Comparison of ENCODE assay signal across 19 cellular contexts in the genomic region with DNA sequence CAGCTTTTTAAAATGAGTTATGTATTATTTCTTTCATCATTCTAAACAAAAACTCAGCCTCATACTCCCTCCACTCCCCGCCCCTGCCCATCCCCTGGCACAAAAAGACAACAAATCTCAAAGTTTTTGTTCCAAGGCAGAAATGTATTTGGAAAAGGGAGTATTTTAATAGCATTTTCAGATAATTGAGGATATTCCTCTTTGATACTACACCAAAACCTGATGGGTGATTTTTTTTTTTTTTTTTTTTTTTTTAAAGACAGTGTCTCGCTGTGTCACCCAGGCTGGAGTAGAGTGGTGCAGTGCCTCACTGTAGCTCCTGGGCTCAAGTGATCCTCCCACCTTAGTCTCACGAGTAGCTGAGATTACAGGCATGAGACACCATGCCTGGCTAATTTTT. TPM values are rescaled to one million over a fixed set of nuclear protein-coding genes. Genes with fewer than 3 reads are reported as not detected.
DNase-seq lines count a peak whose midpoint lies in the region; ATAC-seq, FAIRE-seq and TF ChIP-seq lines count a peak whose summit lies in the region.
"Had no signal": no experiment of that assay in that cellular context is flagged by ENCODE, and none has a peak within 500 bp of the region (broad histone marks: within the 10 kb centered on the region; RNA-seq: fewer than 3 reads in every experiment).

No MANE protein-coding gene starts in this region.

- intact Hi-C loops in K562 (cut with micrococcal nuclease), result loop anchor here (5.0 kb wide), 1 partner anchor 58 kb away; no protein-coding TSS in a partner anchor

- H3K9me2 ChIP-seq in GM23338 (ENCODE audit: insufficient read depth), result no peaks in the 10 kb centered on the region
- no peaks in the 10 kb centered on the region for H3K9me2 ChIP-seq in Karpas-422 (replicated peaks; ENCODE audit: insufficient read depth, low read length)

- H3K9me3 ChIP-seq in Karpas-422 (ENCODE audit: low read length) (no peaks in the 10 kb centered on the region), K562 (replicated peaks; ENCODE audit: control insufficient read depth, insufficient read depth, low read depth, low read length) (no peaks in the 10 kb centered on the region), trophoblast cell (ENCODE audit: insufficient read depth, low read depth, low read length) (no peaks in the 10 kb centered on the region), MG63 (no peaks in the 10 kb centered on the region)
- H3K9me3 ChIP-seq: A549, Caco-2, HAP-1 had no signal

- peaks cover 16% of the 10 kb centered on the region for H3F3A ChIP-seq in GM23338 (replicated peaks; ENCODE audit: low read depth)

- TF ChIP-seq CTCF in GM23338 (conservative IDR thresholded peaks at IDR 0.05; ENCODE audit: low read depth in 2 of 2) (no peak), K562 (IDR thresholded peaks at IDR 0.05 in 2 of 3, conservative IDR thresholded peaks at IDR 0.05 in 1 of 3; ENCODE audit: insufficient read depth in 2 of 3, low read depth in 1 of 3, low read length in 3 of 3) (no peak)

- no TSS peak for BruUV-seq in K562 (replicated peaks; lab: Mats Ljungman, UMichigan)

- H3K4me3 Mint-ChIP-seq in GM23338, result no peak overlapping the region
- H3K4me3 Mint-ChIP-seq: CD4-positive, alpha-beta T cell had no signal

- H3K4me1 ChIP-seq in GM23338 (ENCODE audit: insufficient read depth), result peaks cover 62% of the 10 kb centered on the region
- H3K4me1 ChIP-seq in Karpas-422 (ENCODE audit: low read length), result peaks cover 81% of the 10 kb centered on the region
- peaks cover 11 to 39% of the 10 kb centered on the region in 2 experiments for H3K4me1 ChIP-seq in K562 (replicated peaks in 1 of 2; ENCODE audit: control insufficient read depth in 2 of 2, insufficient read depth in 2 of 2, low read length in 2 of 2)
- H3K4me1 ChIP-seq in trophoblast cell (ENCODE audit: control insufficient read depth in 1 of 2, insufficient read depth in 2 of 2, low read length in 2 of 2), result no peaks in the 10 kb centered on the region

- WGBS in K562 (ENCODE audit: insufficient coverage, low coverage, missing lambda C conversion rate), result 71% methylated on average over 2 of the region's 3 CpGs
- no CpG with 5 or more reads among the region's 3 CpGs for WGBS in trophoblast cell (ENCODE audit: extremely low coverage, insufficient coverage, insufficient read length)

- no peak overlapping the region for H2AK5ac ChIP-seq in trophoblast cell (ENCODE audit: low read length)

- CTCF ChIA-PET in K562 (lab: Yijun Ruan, JAX; ENCODE audit: low intra/inter-chr PET ratio), result no interaction called here

- H2BK12ac ChIP-seq in trophoblast cell (ENCODE audit: low read length), result no peak overlapping the region

- DNase-seq in GM23338 (ENCODE audit: low spot score) (no peak), Karpas-422 (no peak), K562 (ENCODE audit: extremely low read depth in 1 of 4, low spot score in 3 of 4) (no peak), trophoblast cell (no peak), MG63 (no peak)
- no peak for DNase-seq in activated CD4-positive, alpha-beta T cell treated with anti-CD3 and anti-CD28 coated beads for 48 hours
- DNase-seq: AML-193; Caco-2; CD4-positive, alpha-beta T cell; IMR-90 had no signal

- no peak overlapping the region for H2AFZ ChIP-seq in GM23338
- no peak overlapping the region for H2AFZ ChIP-seq in Karpas-422 (ENCODE audit: low read length)
- no peak overlapping the region for H2AFZ ChIP-seq in K562 (ENCODE audit: low read depth, low read length)
- H2AFZ ChIP-seq in trophoblast cell (ENCODE audit: insufficient read depth, low read length, poor library complexity), result no peak overlapping the region

- FAIRE-seq in K562 (lab: Jason Lieb, UNC), result no peak
- FAIRE-seq: A549, D721Med, GM12891, H1, HTR-8/SVneo had no signal

- TF ChIP-seq EP300 in K562 (IDR thresholded peaks at IDR 0.05; ENCODE audit: low read length), result no peak

- peak; percentile 30; the same call in 2 of the 3 replicates for ATAC-seq in GM23338
- ATAC-seq in K562, result peak; percentile 18
- no peak for ATAC-seq in GM21576 (IDR thresholded peaks at IDR 0.05; ENCODE audit: unreplicated experiment)
- ATAC-seq: A549 had no signal

- peak overlapping the region; percentile 51; the same call in 1 of the 2 replicates for H3K27ac ChIP-seq in GM23338 (ENCODE audit: low read depth)
- H3K27ac ChIP-seq in Karpas-422 (ENCODE audit: low read length), result peak overlapping the region; percentile 57; the same call in 1 of the 2 replicates
- H3K27ac ChIP-seq in K562 (ENCODE audit: extremely low read depth, low read depth, low read length), result no peak overlapping the region
- no peak overlapping the region for H3K27ac ChIP-seq in trophoblast cell (ENCODE audit: low read depth, low read length)
- H3K27ac ChIP-seq: 22Rv1, A549, C4-2B had no signal

- H4K20me1 ChIP-seq in GM23338 (replicated peaks; ENCODE audit: insufficient read depth) (peaks cover 64% of the 10 kb centered on the region), Karpas-422 (ENCODE audit: insufficient read depth, low read depth, low read length) (peaks cover 32% of the 10 kb centered on the region; the same call in 1 of the 2 replicates), K562 (replicated peaks; ENCODE audit: control insufficient read depth, insufficient read depth, low read length) (peaks cover 5% of the 10 kb centered on the region; the same call in 1 of the 2 replicates)

- H4K91ac ChIP-seq in trophoblast cell (ENCODE audit: low read depth, low read length), result no peak overlapping the region

- no peak overlapping the region for H4K8ac ChIP-seq in trophoblast cell (ENCODE audit: low read depth, low read length)

- H3K27me3 Mint-ChIP-seq in GM23338 (ENCODE audit: insufficient read depth, low read depth, poor library complexity), result peaks cover 3% of the 10 kb centered on the region
- H3K27me3 Mint-ChIP-seq: CD4-positive, alpha-beta T cell had no signal

- H3K4me3 ChIP-seq in GM23338, result no peak overlapping the region
- H3K4me3 ChIP-seq in Karpas-422 (ENCODE audit: low read length), result no peak overlapping the region
- no peak overlapping the region for H3K4me3 ChIP-seq in K562
- H3K4me3 ChIP-seq in trophoblast cell (ENCODE audit: low read depth, low read length), result no peak overlapping the region
- H3K4me3 ChIP-seq in MG63, result no peak overlapping the region
- H3K4me3 ChIP-seq: A549, HAP-1 had no signal

- no peak for TF ChIP-seq RAD21 in K562 (CRISPR knock-in tag; conservative IDR thresholded peaks at IDR 0.05 in 1 of 2, IDR thresholded peaks at IDR 0.05 in 1 of 2)

- H3K27me3 ChIP-seq in GM23338 (ENCODE audit: insufficient read depth) (no peaks in the 10 kb centered on the region), Karpas-422 (ENCODE audit: low read length) (no peaks in the 10 kb centered on the region), K562 (ENCODE audit: control insufficient read depth in 2 of 2, insufficient read depth in 2 of 2, low read length in 2 of 2) (no peaks in the 10 kb centered on the region), trophoblast cell (ENCODE audit: insufficient read depth, low read length) (no peaks in the 10 kb centered on the region), MG63 (no peaks in the 10 kb centered on the region)

- H3K4me1 Mint-ChIP-seq in GM23338, result peaks cover 54% of the 10 kb centered on the region

- TF ChIP-seq POLR2A in K562 (conservative IDR thresholded peaks at IDR 0.05), result no peak

- H3K9me1 ChIP-seq in K562 (ENCODE audit: control insufficient read depth, insufficient read depth, low read length), result no peaks in the 10 kb centered on the region

- peak overlapping the region; percentile 70; the same call in 1 of the 2 replicates for H3K27ac Mint-ChIP-seq in GM23338
- H3K27ac Mint-ChIP-seq: CD4-positive, alpha-beta T cell had no signal

- no peak overlapping the region for H3K9ac ChIP-seq in Karpas-422 (ENCODE audit: low read length)
- no peak overlapping the region for H3K9ac ChIP-seq in K562 (ENCODE audit: insufficient read depth in 1 of 2, low read depth in 2 of 2, low read length in 2 of 2)
- no peak overlapping the region for H3K9ac ChIP-seq in trophoblast cell (ENCODE audit: low read length)

- H3K36me3 Mint-ChIP-seq in GM23338 (ENCODE audit: low read depth), result peaks cover 51% of the 10 kb centered on the region

- no peaks in the 10 kb centered on the region for H3K79me1 ChIP-seq in trophoblast cell (ENCODE audit: low read length)

- H2BK5ac ChIP-seq in trophoblast cell (ENCODE audit: low read depth, low read length, poor library complexity), result no peak overlapping the region

- H3K18ac ChIP-seq in trophoblast cell (ENCODE audit: low read length), result no peak overlapping the region

- H2BK120ac ChIP-seq in trophoblast cell (ENCODE audit: insufficient read depth, low read length, poor library complexity), result no peak overlapping the region

- no peak overlapping the region for H3K14ac ChIP-seq in trophoblast cell (ENCODE audit: low read length)

- H3K4ac ChIP-seq in trophoblast cell (ENCODE audit: low read depth, low read length), result peak overlapping the region; percentile 78

- H3K4me2 ChIP-seq in GM23338 (no peak overlapping the region), Karpas-422 (ENCODE audit: low read depth, low read length, poor library complexity, severe bottlenecking) (no peak overlapping the region), K562 (ENCODE audit: insufficient read depth, low read length) (no peak overlapping the region), trophoblast cell (ENCODE audit: low read length) (no peak overlapping the region)
- H3K4me2 ChIP-seq: A549 had no signal

- no peaks in the 10 kb centered on the region for H3K9me3 Mint-ChIP-seq in GM23338
- H3K9me3 Mint-ChIP-seq: CD4-positive, alpha-beta T cell had no signal

- no peak overlapping the region for H4K12ac ChIP-seq in trophoblast cell (ENCODE audit: low read depth, low read length)

- H3K36me3 ChIP-seq in GM23338 (ENCODE audit: insufficient read depth), result no peaks in the 10 kb centered on the region
- peaks cover 17% of the 10 kb centered on the region; the same call in 1 of the 2 replicates for H3K36me3 ChIP-seq in Karpas-422 (ENCODE audit: insufficient read depth, low read length)
- peaks cover 50% of the 10 kb centered on the region for H3K36me3 ChIP-seq in K562 (ENCODE audit: control insufficient read depth, insufficient read depth, low read length)
- H3K36me3 ChIP-seq in trophoblast cell (ENCODE audit: control insufficient read depth in 1 of 2, insufficient read depth in 2 of 2, low read length in 2 of 2), result peaks cover 0 to 5% of the 10 kb centered on the region in 2 experiments
- H3K36me3 ChIP-seq in MG63, result peaks cover 30% of the 10 kb centered on the region

- H3K23ac ChIP-seq in trophoblast cell (ENCODE audit: low read length), result no peak overlapping the region

- H3K79me2 ChIP-seq in GM23338 (replicated peaks; ENCODE audit: insufficient read depth) (peaks cover 100% of the 10 kb centered on the region), Karpas-422 (ENCODE audit: low read length) (peaks cover 100% of the 10 kb centered on the region), K562 (ENCODE audit: control insufficient read depth, insufficient read depth, low read length) (peaks cover 97% of the 10 kb centered on the region), trophoblast cell (ENCODE audit: control insufficient read depth, insufficient read depth, low read length, poor library complexity) (peaks cover 15% of the 10 kb centered on the region)

- in situ Hi-C loops in K562 (cut with MboI), result no loop called here

- POLR2A ChIA-PET in K562 (lab: Yijun Ruan, JAX), result interaction anchor here (0.8 to 12.6 kb wide), 4 partner anchors 11 to 823 kb away, joined by 3 to 190 read pairs (median 4); no protein-coding TSS in a partner anchor

RNA-seq across cellular contexts. Expression of a gene that starts 16.2 kb away (rescaled TPM):
- 559 and 593 TPM in 2 replicates for total RNA-seq in GM23338 (2014; rRNA removed; shearing (Covaris generic))
- polyA plus RNA-seq in GM23338 (2016; fragmentation: Nextera tagmentation; extraction: Ambion mirVana) (218 and 231 TPM in 2 replicates), K562 (2011; rRNA removed) (229 and 244 TPM in 2 replicates), K562 (2014; fragmentation: Illumina TruSeq; extraction: Trizol) (109 and 137 TPM in 2 replicates), K562 (2014; fragmentation: Nextera tagmentation; extraction: Ambion mirVana) (10 to 100 TPM; 79.0 to 82.5 TPM), K562 (2014; rRNA removed) (73.1 and 85.6 TPM in 2 replicates)
- total RNA-seq in Karpas-422 (2014; rRNA removed; shearing (Covaris generic); ENCODE audit: low replicate concordance), result 129 and 186 TPM in 2 replicates
- total RNA-seq in K562 (2011; cell fraction: chromatin; rRNA removed; ENCODE audit: low replicate concordance), result 283 and 319 TPM in 2 replicates
- 209 and 233 TPM in 2 replicates for total RNA-seq in K562 (2011; cell fraction: nucleolus; rRNA removed)
- 244 and 265 TPM in 2 replicates for total RNA-seq in K562 (2011; cell fraction: nucleoplasm; rRNA removed)
- total RNA-seq in K562 (2014; rRNA removed) (104 and 148 TPM in 2 replicates), K562 (2014; rRNA removed; fragmentation: Illumina TruSeq; extraction: Trizol) (168 and 185 TPM in 2 replicates), K562 (2015; rRNA removed; fragmentation: Illumina TruSeq; extraction: Trizol) (111 and 117 TPM in 2 replicates), K562 (2021) (151 and 169 TPM in 2 replicates)
- 256 and 343 TPM in 2 replicates for polyA plus RNA-seq in K562 (2011; cell fraction: cytosol; rRNA removed)
- polyA plus RNA-seq in K562 (2011; cell fraction: nucleus; rRNA removed), result 106 and 150 TPM in 2 replicates
- 100 and 134 TPM in 2 replicates for polyA plus RNA-seq in K562 (2012)
- polyA minus RNA-seq in K562 (2011; rRNA and poly(A)+ RNA removed), result 488 and 502 TPM in 2 replicates
- polyA minus RNA-seq in K562 (2011; cell fraction: cytosol; rRNA and poly(A)+ RNA removed), result 198 and 213 TPM in 2 replicates
- 56.5 and 94.0 TPM in 2 replicates for polyA minus RNA-seq in K562 (2011; cell fraction: nucleus; rRNA and poly(A)+ RNA removed)
- 142 and 143 TPM in 2 replicates for polyA plus RNA-seq in trophoblast cell (2013)
- total RNA-seq in MG63 (2014; rRNA removed; shearing (Covaris generic); ENCODE audit: low replicate concordance), result 104 and 107 TPM in 2 replicates

Comparison
In these comparisons a context has a peak if more than half of its experiments do, and no peak if none do; other contexts are left out.
1. H3K27ac ChIP-seq: peak in GM23338 (single experiment) and Karpas-422 (single experiment); none in K562 (single experiment) and trophoblast cell (single experiment).